Comparison of ENCODE assay signal across 8 cellular contexts in genomic region chr1:166876540-166876838, GRCh38. TPM values are rescaled to one million over a fixed set of nuclear protein-coding genes. Genes with fewer than 3 reads are reported as not detected.
DNase-seq lines count a peak whose midpoint lies in the region; ATAC-seq, FAIRE-seq and TF ChIP-seq lines count a peak whose summit lies in the region.

No MANE protein-coding gene starts in this region.

- peaks cover 39% of the 10 kb centered on the region for H3K79me2 ChIP-seq in astrocyte (ENCODE audit: insufficient read depth, low read length)

- H3K36me3 Mint-ChIP-seq in astrocyte (ENCODE audit: low read depth, unreplicated experiment): peaks cover 2% of the 10 kb centered on the region
- peaks cover 0 to 4% of the 10 kb centered on the region in 2 donors for H3K36me3 Mint-ChIP-seq in naive B cell

- no peak for FAIRE-seq in astrocyte (lab: Jason Lieb, UNC)

- intact Hi-C loops in aorta (cut with DNase I): loop anchor here in 1 of 2 donors (2.0 kb wide), 1 partner anchor 38 kb away; the partner anchor contains the start of gene POGK

- 0% methylated on average over 7 of the region's 7 CpGs for WGBS in aorta, 2 donors

- no peaks in the 10 kb centered on the region for H3K27me3 Mint-ChIP-seq in astrocyte (ENCODE audit: low read depth, unreplicated experiment)
- peaks cover 0 to 4% (median 0%) of the 10 kb centered on the region in 3 donors for H3K27me3 Mint-ChIP-seq in naive B cell

- DNase-seq in astrocyte (ENCODE audit: low read depth): no peak
- no peak for DNase-seq in naive B cell
- DNase-seq in aorta: no peak
- DNase-seq in GF-D8 (lab: John Stamatoyannopoulos, UW): no peak

- TF ChIP-seq CTCF in astrocyte (IDR thresholded peaks at IDR 0.05; ENCODE audit: insufficient read depth, low read depth, low read length): peak; percentile 13

- H3K36me3 ChIP-seq in astrocyte (ENCODE audit: insufficient read depth, low read length) (no peaks in the 10 kb centered on the region), aorta (ENCODE audit: control insufficient read depth in 1 of 2, insufficient read depth in 2 of 2, low read length in 1 of 2) (no peaks in the 10 kb centered on the region)

- H2AFZ ChIP-seq in astrocyte (ENCODE audit: low read depth, low read length): peak overlapping the region; percentile 81

- no peaks in the 10 kb centered on the region for H3K9me3 Mint-ChIP-seq in astrocyte (ENCODE audit: unreplicated experiment)
- H3K9me3 Mint-ChIP-seq in naive B cell: peaks cover 0 to 4% (median 0%) of the 10 kb centered on the region in 7 donors

- H3K27ac ChIP-seq in astrocyte (ENCODE audit: low read depth, low read length) (no peak overlapping the region), aorta (ENCODE audit: low read depth in 1 of 2, low read length in 2 of 2) (no peak overlapping the region)

- peaks cover 7% of the 10 kb centered on the region for H3K4me1 Mint-ChIP-seq in astrocyte (ENCODE audit: low read depth, unreplicated experiment)
- peaks cover 15 to 43% (median 20%) of the 10 kb centered on the region in 3 donors for H3K4me1 Mint-ChIP-seq in naive B cell

- peaks cover 3% of the 10 kb centered on the region for H3K4me1 ChIP-seq in astrocyte (ENCODE audit: insufficient read depth, low read length)
- no peaks in the 10 kb centered on the region for H3K4me1 ChIP-seq in aorta (ENCODE audit: control insufficient read depth in 1 of 2, insufficient read depth in 2 of 2, low read length in 2 of 2)

- H3K4me2 ChIP-seq in astrocyte (ENCODE audit: low read length): peak overlapping the region; percentile 88

- peaks cover 20% of the 10 kb centered on the region for H4K20me1 ChIP-seq in astrocyte (ENCODE audit: insufficient read depth, low read length)

- H3K4me3 Mint-ChIP-seq in astrocyte (ENCODE audit: unreplicated experiment) (peak overlapping the region; percentile 97), naive B cell (peak overlapping the region; percentile 90 to 99 (median 97))

- peak overlapping the region; percentile 77 for H3K4me3 ChIP-seq in astrocyte (ENCODE audit: insufficient read depth, low read depth, low read length)
- H3K4me3 ChIP-seq in aorta (ENCODE audit: low read length in 2 of 2): peak overlapping the region in 1 of 2 donors; percentile 38

- H3K27me3 ChIP-seq in astrocyte (ENCODE audit: insufficient read depth, low read length) (peaks cover 2% of the 10 kb centered on the region), aorta (ENCODE audit: control insufficient read depth in 1 of 2, insufficient read depth in 2 of 2, low read length in 1 of 2) (no peaks in the 10 kb centered on the region)

- ATAC-seq in GM18517 (IDR thresholded peaks at IDR 0.05; ENCODE audit: unreplicated experiment) (peak; percentile 7), HG03045 (IDR thresholded peaks at IDR 0.05; ENCODE audit: unreplicated experiment) (peak; percentile 2), naive B cell (ENCODE audit: low read depth in 2 of 2) (no peak), aorta (ENCODE audit: low FRiP score) (no peak), HG02852 (IDR thresholded peaks at IDR 0.05; ENCODE audit: unreplicated experiment) (no peak), HG03442 (IDR thresholded peaks at IDR 0.05; ENCODE audit: unreplicated experiment) (no peak)

- peak overlapping the region; percentile 91 for H3K27ac Mint-ChIP-seq in astrocyte (ENCODE audit: unreplicated experiment)
- peak overlapping the region; percentile 94 to 98 (median 97) for H3K27ac Mint-ChIP-seq in naive B cell

- H3K9me3 ChIP-seq in astrocyte (ENCODE audit: insufficient read depth, low read depth, low read length) (no peaks in the 10 kb centered on the region), aorta (ENCODE audit: control insufficient read depth, low read length) (no peaks in the 10 kb centered on the region)

- H3K9ac ChIP-seq in astrocyte (ENCODE audit: low read length): peak overlapping the region; percentile 86

RNA-seq across cellular contexts. Expression of gene TADA1, which starts 0.4 kb away (rescaled TPM):
- total RNA-seq in astrocyte (9.3 and 9.9 TPM in 2 replicates), aorta (1 to 10 TPM; 7.0 to 9.4 TPM)
- polyA plus RNA-seq in naive B cell (ENCODE audit: low read depth in 6 of 6) (10 to 100 TPM; 10.1 to 25.8 (median 14.3) TPM), aorta (1 to 10 TPM; 6.1 to 6.3 TPM)

RNA-seq across cellular contexts. Expression of gene POGK, which starts 37.2 kb away (rescaled TPM):
- total RNA-seq in astrocyte (41.6 and 44.2 TPM in 2 replicates), aorta (10 to 100 TPM; 38.0 to 40.4 TPM)
- polyA plus RNA-seq in naive B cell (ENCODE audit: low read depth in 6 of 6) (10 to 100 TPM in 5 of 6 donors, 1 to 10 TPM in 1; 9.2 to 24.1 (median 16.1) TPM), aorta (10 to 100 TPM; 11.5 to 13.8 TPM)

Comparison
In these comparisons a context has a peak if more than half of its experiments do, and no peak if none do; other contexts are left out.
1. ATAC-seq: peak in GM18517 (single experiment) and HG03045 (single experiment); none in naive B cell (0 of 2), aorta (single experiment), HG02852 (single experiment) and HG03442 (single experiment).